Comparison of ENCODE assay signal across 16 cellular contexts in the genomic region with DNA sequence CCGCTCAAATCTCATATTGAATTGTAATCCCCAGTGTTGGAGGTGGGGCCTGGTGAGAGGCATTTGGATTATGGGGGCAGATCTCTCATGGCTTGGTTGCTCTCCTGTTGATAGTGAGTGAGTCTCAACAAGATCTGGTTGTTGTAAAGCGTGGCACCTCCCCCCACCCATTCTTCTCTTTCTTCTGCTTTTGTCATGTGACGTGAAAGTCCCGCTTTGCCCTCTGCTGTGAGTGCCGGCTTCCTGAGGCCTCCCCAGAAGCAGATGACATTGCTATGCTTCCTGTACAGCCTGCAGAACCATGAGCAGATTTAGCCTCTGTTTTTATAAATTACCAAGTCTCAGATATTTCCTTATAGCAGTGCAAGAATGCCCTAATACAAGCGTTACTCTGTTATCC.
"Had no signal": no experiment of that assay in that cellular context is flagged by ENCODE, and none has a peak within 500 bp of the region (broad histone marks: within the 10 kb centered on the region; RNA-seq: fewer than 3 reads in every experiment).

No MANE protein-coding gene starts in this region.

- H3K4me2 ChIP-seq: hepatocyte had no signal

- H3K36me3 ChIP-seq: cardiac muscle cell, left lung had no signal

- H3K4me1 ChIP-seq: left lung had no signal

- H3K9me3 ChIP-seq: left lung, mucosa of descending colon, testis had no signal

- H3K4me3 ChIP-seq: cardiac muscle cell, hepatocyte, left lung, mucosa of descending colon, testis had no signal

- H3K27me3 ChIP-seq: cardiac muscle cell, hepatocyte, left lung, testis had no signal

- ATAC-seq: activated CD8-positive, alpha-beta T cell treated with anti-CD3 and anti-CD28 coated beads, Interleukin-2, amount 10 ng/mL, durations not matched to agents 7 days and 5 days; activated naive CD4-positive, alpha-beta T cell treated with anti-CD3 and anti-CD28 coated beads, Interleukin-2, amount 50 U/mL, for 72 hours; left lung; mucosa of descending colon; natural killer cell; T-cell had no signal

- H2AFZ ChIP-seq: hepatocyte had no signal

- H3K79me2 ChIP-seq: hepatocyte had no signal

- H3K27ac ChIP-seq: cardiac muscle cell, hepatocyte, left lung, testis had no signal

- DNase-seq: activated B cell treated with CpG ODN at 0.5 μM for 24 hours; activated CD4-positive, alpha-beta T cell treated with anti-CD3 and anti-CD28 coated beads, Interleukin-2, amount 10 ng/mL, durations not matched to agents 24 days and 14 days; activated CD8-positive, alpha-beta memory T cell treated with anti-CD3 and anti-CD28 coated beads, Interleukin-2, amount 50 U/mL, for 4 hours; activated CD8-positive, alpha-beta T cell treated with anti-CD3 and anti-CD28 coated beads, Interleukin-2, amount 10 ng/mL, durations not matched to agents 7 days and 5 days; activated gamma-delta T cell; activated T-cell treated with anti-CD3 and anti-CD28 coated beads, Interleukin-2, amount 50 U/mL, for 48 hours; mucosa of descending colon; natural killer cell; stimulated activated CD4-positive, alpha-beta T cell treated with anti-CD3 and anti-CD28 coated beads, Interleukin-15, amount 100 ng/mL, for 24 hours; stimulated activated CD4-positive, alpha-beta T cell treated with anti-CD3 and anti-CD28 coated beads, Interleukin-4, amount 100 ng/mL, for 1 hour; T-cell; testis had no signal
